16 cellular contexts compared by ENCODE assay signal in the genomic region with DNA sequence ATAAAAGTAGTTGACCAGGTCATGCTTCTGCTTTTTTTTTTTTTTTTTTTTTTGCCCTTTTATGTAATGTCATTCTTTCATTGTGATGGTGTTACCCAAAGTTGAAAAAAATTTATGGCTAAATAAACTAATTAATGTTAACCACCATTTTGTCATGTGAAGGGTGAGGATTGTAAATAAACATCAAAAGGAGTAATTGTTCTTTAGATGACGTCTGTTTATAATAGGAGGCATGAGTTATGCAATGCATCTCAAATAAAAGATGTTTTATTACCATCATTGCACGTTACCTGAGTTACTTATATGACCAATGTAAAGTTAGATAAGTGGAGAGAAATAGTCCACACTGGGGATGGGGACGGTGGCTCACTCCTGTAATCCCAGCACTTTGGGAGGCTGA.
"Had no signal": no experiment of that assay in that cellular context is flagged by ENCODE, and none has a peak within 500 bp of the region (broad histone marks: within the 10 kb centered on the region; RNA-seq: fewer than 3 reads in every experiment).

No MANE protein-coding gene starts in this region.

- H3K4me2 ChIP-seq: neural progenitor cell had no signal

- H3K4me3 ChIP-seq: adrenal gland, esophagus squamous epithelium, neural progenitor cell, psoas muscle, tibial artery had no signal

- H3K4me1 ChIP-seq: adrenal gland, esophagus squamous epithelium, neural progenitor cell, psoas muscle, tibial artery had no signal

- H3K27ac ChIP-seq: adrenal gland, esophagus squamous epithelium, neural progenitor cell, psoas muscle, tibial artery, WERI-Rb-1 had no signal

- H3K36me3 ChIP-seq: adrenal gland, esophagus squamous epithelium, neural progenitor cell, tibial artery, WERI-Rb-1 had no signal

- H3K27me3 ChIP-seq: adrenal gland, esophagus squamous epithelium, neural progenitor cell, tibial artery had no signal

- ATAC-seq: activated T-cell treated with anti-CD3 and anti-CD28 coated beads, Interleukin-2, amount 50 U/mL, for 72 hours; effector memory CD8-positive, alpha-beta T cell; naive thymus-derived CD4-positive, alpha-beta T cell; psoas muscle; right cardiac atrium; stimulated activated naive CD8-positive, alpha-beta T cell treated with anti-CD3 and anti-CD28 coated beads, Interleukin-15, Interleukin-2, amounts not matched to agents 100 U/mL and 50 U/mL, for 24 hours had no signal

- DNase-seq: activated CD4-positive, alpha-beta T cell treated with anti-CD3 and anti-CD28 coated beads, Interleukin-2, amount 50 U/mL, for 4 hours; activated gamma-delta T cell; activated T-cell treated with anti-CD3 and anti-CD28 coated beads, Interleukin-2, amount 50 U/mL, for 72 hours; adrenal gland; dermis blood vessel endothelial cell; effector memory CD8-positive, alpha-beta T cell; esophagus squamous epithelium; mesenchymal stem cell; naive thymus-derived CD4-positive, alpha-beta T cell; psoas muscle; right cardiac atrium; stimulated activated naive CD8-positive, alpha-beta T cell treated with anti-CD3 and anti-CD28 coated beads, Interleukin-15, Interleukin-2, amounts not matched to agents 100 U/mL and 50 U/mL, for 24 hours; substantia nigra; tibial artery; WERI-Rb-1 had no signal

- H2AFZ ChIP-seq: neural progenitor cell had no signal

- H3K9me3 ChIP-seq: adrenal gland, esophagus squamous epithelium, psoas muscle, tibial artery had no signal
